In the genomic region with DNA sequence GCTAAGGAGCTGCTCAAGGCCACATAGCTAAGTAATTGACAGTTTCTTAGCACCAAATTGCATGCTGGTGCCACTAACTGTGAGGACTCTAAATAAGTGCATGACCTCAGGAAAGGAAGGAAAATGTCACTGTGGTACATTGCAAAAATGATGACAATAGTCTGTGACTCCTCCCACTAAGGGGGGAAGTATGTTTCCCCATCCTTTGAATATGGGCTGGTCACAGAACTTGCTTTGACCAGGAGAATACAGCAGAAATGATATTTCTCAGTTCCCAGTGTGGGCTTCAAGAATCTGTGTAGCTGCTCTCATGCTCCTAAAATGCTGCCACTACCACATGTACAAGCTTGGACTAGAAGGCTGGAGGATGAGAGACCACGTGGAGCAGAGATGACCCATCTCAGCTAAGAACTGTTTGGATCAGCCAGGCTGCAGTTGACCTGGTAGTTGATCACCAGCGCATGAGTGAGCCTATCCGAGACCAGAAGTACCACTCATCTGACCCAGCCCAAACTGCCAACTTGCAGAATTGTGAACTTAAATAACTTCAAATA, we compare ENCODE assay signal across 27 cellular contexts. TPM values are rescaled to one million over a fixed set of nuclear protein-coding genes. Genes with fewer than 3 reads are reported as not detected.
"Had no signal": no experiment of that assay in that cellular context is flagged by ENCODE, and none has a peak within 500 bp of the region (broad histone marks: within the 10 kb centered on the region; RNA-seq: fewer than 3 reads in every experiment).

No MANE protein-coding gene starts in this region.

- DNase-seq: colonic mucosa; dermis blood vessel endothelial cell; effector memory CD4-positive, alpha-beta T cell; foreskin keratinocyte; heart left ventricle; kidney; mesenchymal stem cell; naive thymus-derived CD4-positive, alpha-beta T cell; occipital lobe; ovary; posterior cingulate gyrus; psoas muscle; right cardiac atrium; spleen; stimulated activated CD4-positive, alpha-beta T cell treated with anti-CD3 and anti-CD28 coated beads, Interleukin-4, amount 100 ng/mL, for 4 hours; stimulated activated naive B cell treated with anti-CD40 and anti-IgM and Interleukin-4, amounts not matched to agents 10 μg/mL and 1 μg/mL and 100 μg/mL, for 72 hours; upper lobe of right lung; uterus had no signal

- H3K27me3 ChIP-seq: colonic mucosa, foreskin keratinocyte, hepatocyte, ovary, tibial nerve, upper lobe of right lung, uterus had no signal

- H3K9me3 ChIP-seq: colonic mucosa, ovary, thoracic aorta, upper lobe of right lung, uterus had no signal

- H3K36me3 ChIP-seq: colonic mucosa, esophagus muscularis mucosa, gastroesophageal sphincter, heart left ventricle, ovary, spleen, thoracic aorta, tibial nerve, upper lobe of right lung, uterus had no signal

- H3K4me3 ChIP-seq: colonic mucosa, esophagus muscularis mucosa, gastroesophageal sphincter, heart left ventricle, hepatocyte, ovary, psoas muscle, skin epidermis, spleen, thoracic aorta, tibial nerve, upper lobe of right lung, uterus had no signal

- ATAC-seq: foreskin keratinocyte; gastroesophageal sphincter; heart left ventricle; left lobe of liver; naive thymus-derived CD4-positive, alpha-beta T cell; right cardiac atrium; stimulated activated naive B cell treated with anti-CD40 and anti-IgM and Interleukin-4, amounts not matched to agents 10 μg/mL and 1 μg/mL and 100 μg/mL, for 72 hours; upper lobe of right lung had no signal

- H3K4me1 ChIP-seq: colonic mucosa, foreskin keratinocyte, tibial nerve, uterus had no signal

- H3K27ac ChIP-seq: colonic mucosa, esophagus muscularis mucosa, foreskin keratinocyte, gastroesophageal sphincter, heart left ventricle, hepatocyte, ovary, psoas muscle, skin epidermis, spleen, thoracic aorta, tibial nerve, upper lobe of right lung, uterus had no signal

RNA-seq across cellular contexts. Expression of gene NOS1, which starts 42.2 kb away (rescaled TPM):
- total RNA-seq: dermis blood vessel endothelial cell; endothelial cell of umbilical vein; hepatocyte; lung microvascular endothelial cell; naive thymus-derived CD4-positive, alpha-beta T cell had no signal
